ENCODE assay signal across 1 cellular context in genomic region chr1:2041887-2042286, GRCh38.
TF ChIP-seq lines count a peak whose summit lies in the region.

No MANE protein-coding gene starts in this region.

TF ChIP-seq in K562, 482 proteins besides CTCF, POLR2A, EP300 and RAD21:
- TF ChIP-seq HNRNPK (IDR thresholded peaks at IDR 0.05; ENCODE audit: low read depth, low read length, poor library complexity, severe bottlenecking) (no peak), EGR1 (conservative IDR thresholded peaks at IDR 0.05) (peak; percentile 31; the same call in 1 of the 2 replicates)
